In the genomic region with DNA sequence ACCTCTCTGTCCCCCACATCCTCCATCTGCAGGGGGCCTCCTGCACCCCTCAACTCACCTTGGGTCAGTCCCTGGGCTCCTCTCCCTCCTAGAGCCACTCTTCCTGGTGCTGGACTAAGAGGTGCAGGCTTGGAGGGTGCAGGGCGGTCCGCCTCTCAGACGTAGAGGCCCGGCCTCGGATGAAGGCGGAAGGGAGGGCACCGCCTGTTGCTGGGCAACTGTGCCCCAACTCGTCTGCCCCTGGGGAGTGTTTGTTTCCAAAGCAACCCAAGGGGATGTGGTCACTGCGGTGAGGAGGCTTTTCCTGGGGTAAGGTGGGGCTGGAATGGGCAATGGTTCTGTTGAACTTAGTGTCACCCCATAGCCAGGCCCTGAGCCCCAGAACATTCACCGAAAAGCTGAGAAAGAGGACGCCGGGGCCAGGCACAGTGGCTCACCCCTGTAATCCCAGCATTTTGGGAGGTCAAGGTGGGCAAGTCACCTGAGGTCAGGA, we compare ENCODE assay signal across 10 cellular contexts. TPM values are rescaled to one million over a fixed set of nuclear protein-coding genes. Genes with fewer than 3 reads are reported as not detected.
DNase-seq lines count a peak whose midpoint lies in the region; ATAC-seq and TF ChIP-seq lines count a peak whose summit lies in the region.
"Had no signal": no experiment of that assay in that cellular context is flagged by ENCODE, and none has a peak within 500 bp of the region (broad histone marks: within the 10 kb centered on the region; RNA-seq: fewer than 3 reads in every experiment).

A gene with protein sequence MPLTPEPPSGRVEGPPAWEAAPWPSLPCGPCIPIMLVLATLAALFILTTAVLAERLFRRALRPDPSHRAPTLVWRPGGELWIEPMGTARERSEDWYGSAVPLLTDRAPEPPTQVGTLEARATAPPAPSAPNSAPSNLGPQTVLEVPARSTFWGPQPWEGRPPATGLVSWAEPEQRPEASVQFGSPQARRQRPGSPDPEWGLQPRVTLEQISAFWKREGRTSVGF (minus strand): TSS at position 138 of the 493 bp plus-strand sequence. CDS start 1,039 bp downstream, outside the sequence.

- H3K4me1 ChIP-seq in lower lobe of right lung (peaks cover 14% of the 10 kb centered on the region), vagina (no peaks in the 10 kb centered on the region)

- intact Hi-C loops in lower lobe of right lung (cut with DNase I), result no loop called here
- intact Hi-C loops in vagina (cut with DNase I), result no loop called here

- ATAC-seq in HG02588 (IDR thresholded peaks at IDR 0.05; ENCODE audit: unreplicated experiment) (peak; percentile 76), lower lobe of right lung (peak; percentile 92 to 96)
- ATAC-seq: HCT116 had no signal

- H3K9me3 ChIP-seq in lower lobe of right lung, result no peaks in the 10 kb centered on the region
- no peaks in the 10 kb centered on the region for H3K9me3 ChIP-seq in vagina

- H3K27me3 ChIP-seq in lower lobe of right lung (ENCODE audit: low read depth) (no peaks in the 10 kb centered on the region), vagina (no peaks in the 10 kb centered on the region)

- TF ChIP-seq POLR2A in GM10847 (IDR thresholded peaks at IDR 0.05; ENCODE audit: extremely low read depth, insufficient read length), result peak; percentile 36
- no peak for TF ChIP-seq POLR2A in vagina (IDR thresholded peaks at IDR 0.05)

- TF ChIP-seq CTCF in lower lobe of right lung (IDR thresholded peaks at IDR 0.05) (no peak), vagina (IDR thresholded peaks at IDR 0.05) (no peak)

- H3K4me3 ChIP-seq in lower lobe of right lung (peak within 1 kb of the TSS; percentile 62), vagina (peak within 1 kb of the TSS in 1 of 2 donors; percentile 37)

- no peaks in the 10 kb centered on the region for H3K36me3 ChIP-seq in lower lobe of right lung
- no peaks in the 10 kb centered on the region for H3K36me3 ChIP-seq in vagina

- peak; percentile 36 for DNase-seq in RPMI7951 (ENCODE audit: low read depth)
- peak; percentile 79 to 87 for DNase-seq in activated T-helper 1 cell treated with anti-CD3 and anti-CD28 coated beads, Interleukin-2, amount 50 U/mL, for 16 hours (ENCODE audit: low read depth in 1 of 2, low spot score in 1 of 2)
- DNase-seq in lower lobe of right lung, result peak; percentile 93
- DNase-seq in stimulated activated CD8-positive, alpha-beta memory T cell treated with anti-CD3 and anti-CD28 coated beads, Interleukin-7, amount 100 ng/mL, for 4 hours (ENCODE audit: low read depth in 2 of 2), result peak; percentile 83
- DNase-seq in vagina (ENCODE audit: extremely low spot score in 2 of 2), result no peak
- no peak for DNase-seq in NCI-H1092 treated with DMSO at 0.1 percent for 48 hours (lab: John Stamatoyannopoulos, UW)

- H3K27ac ChIP-seq in lower lobe of right lung (peak within 1 kb of the TSS; percentile 73), vagina (no peak within 1 kb of the TSS)

RNA-seq across cellular contexts. Expression of the gene that starts here (rescaled TPM):
- total RNA-seq in RPMI7951 (2014; rRNA removed; shearing (Covaris generic)), result 0.10 TPM in 1 of 2 replicates, not detected in the other
- total RNA-seq in lower lobe of right lung, result 11.2 TPM
- total RNA-seq in vagina, result 3.2 TPM
- total RNA-seq: glomerular endothelial cell had no signal

Comparison
In these comparisons a context has a peak if more than half of its experiments do, and no peak if none do; other contexts are left out.
1. Peak in DNase-seq in RPMI7951; RNA of the gene not detected or under 1 TPM.
2. DNase-seq: peak in activated T-helper 1 cell treated with anti-CD3 and anti-CD28 coated beads, Interleukin-2, amount 50 U/mL, for 16 hours (2 of 2), lower lobe of right lung (single experiment) and stimulated activated CD8-positive, alpha-beta memory T cell treated with anti-CD3 and anti-CD28 coated beads, Interleukin-7, amount 100 ng/mL, for 4 hours (2 of 2); none in vagina (0 of 2) and NCI-H1092 treated with DMSO at 0.1 percent for 48 hours (single experiment).